20 cellular contexts compared by ENCODE assay signal in genomic region chr10:78053201-78053868, GRCh38. TPM values are rescaled to one million over a fixed set of nuclear protein-coding genes. Genes with fewer than 3 reads are reported as not detected.
DNase-seq lines count a peak whose midpoint lies in the region; FAIRE-seq and TF ChIP-seq lines count a peak whose summit lies in the region.
"Had no signal": no experiment of that assay in that cellular context is flagged by ENCODE, and none has a peak within 500 bp of the region (broad histone marks: within the 10 kb centered on the region; RNA-seq: fewer than 3 reads in every experiment).

No MANE protein-coding gene starts in this region.

- H3K4me3 Mint-ChIP-seq in activated CD4-positive, alpha-beta T cell treated with anti-CD3 and anti-CD28 coated beads, Interleukin-2, amount 10 ng/mL, durations not matched to agents 24 days and 14 days, result no peak overlapping the region
- no peak overlapping the region for H3K4me3 Mint-ChIP-seq in activated T-helper 1 cell treated with anti-CD3 and anti-CD28 coated beads, Interleukin-12 subunit alpha, Interleukin-12 subunit beta, Interleukin-2, Interleukin-4 antibody, amounts not matched to agents 30 ng/mL and 10 ng/mL and 1 ng/mL, durations not matched to agents 14 hours and 24 hours and 36 hours
- H3K4me3 Mint-ChIP-seq: activated CD8-positive, alpha-beta T cell treated with anti-CD3 and anti-CD28 coated beads, Interleukin-2, amount 10 ng/mL, durations not matched to agents 7 days and 5 days; naive B cell had no signal

- FAIRE-seq in bronchial epithelial cell (lab: Jason Lieb, UNC), result no peak
- FAIRE-seq: colon, D721Med, TTC549 had no signal

- no peaks in the 10 kb centered on the region for H3K27me3 ChIP-seq in bronchial epithelial cell (ENCODE audit: control insufficient read depth, insufficient read depth, low read length)
- H3K27me3 ChIP-seq: suprapubic skin had no signal

- H3K4me1 Mint-ChIP-seq in activated CD4-positive, alpha-beta T cell treated with anti-CD3 and anti-CD28 coated beads, Interleukin-2, amount 10 ng/mL, durations not matched to agents 24 days and 14 days, result peaks cover 3% of the 10 kb centered on the region
- H3K4me1 Mint-ChIP-seq in activated T-helper 1 cell treated with anti-CD3 and anti-CD28 coated beads, Interleukin-12 subunit alpha, Interleukin-12 subunit beta, Interleukin-2, Interleukin-4 antibody, amounts not matched to agents 30 ng/mL and 10 ng/mL and 1 ng/mL, durations not matched to agents 14 hours and 24 hours and 36 hours (ENCODE audit: low read depth), result no peaks in the 10 kb centered on the region

- no peak overlapping the region for H3K4me3 ChIP-seq in bronchial epithelial cell (ENCODE audit: low read depth, low read length)
- H3K4me3 ChIP-seq: left ventricle myocardium inferior, psoas muscle, suprapubic skin had no signal

- H3K27me3 Mint-ChIP-seq in activated CD4-positive, alpha-beta T cell treated with anti-CD3 and anti-CD28 coated beads, Interleukin-2, amount 10 ng/mL, durations not matched to agents 24 days and 14 days, result no peaks in the 10 kb centered on the region
- no peaks in the 10 kb centered on the region for H3K27me3 Mint-ChIP-seq in activated T-helper 1 cell treated with anti-CD3 and anti-CD28 coated beads, Interleukin-12 subunit alpha, Interleukin-12 subunit beta, Interleukin-2, Interleukin-4 antibody, amounts not matched to agents 30 ng/mL and 10 ng/mL and 1 ng/mL, durations not matched to agents 14 hours and 24 hours and 36 hours (ENCODE audit: insufficient read depth)
- H3K27me3 Mint-ChIP-seq: naive B cell had no signal

- TF ChIP-seq CTCF in bronchial epithelial cell (IDR thresholded peaks at IDR 0.05; ENCODE audit: insufficient read depth, low read length, severe bottlenecking), result no peak

- H3K36me3 ChIP-seq in bronchial epithelial cell (ENCODE audit: control insufficient read depth, insufficient read depth, low read length), result no peaks in the 10 kb centered on the region
- H3K36me3 ChIP-seq: left ventricle myocardium inferior, suprapubic skin had no signal

- peak; percentile 87 for DNase-seq in AG08395 (ENCODE audit: low spot score)
- DNase-seq in HCEC 1CT, result peak; percentile 94
- DNase-seq in bronchial epithelial cell (ENCODE audit: low read depth), result peak; percentile 22
- DNase-seq in hepatic stellate cell (ENCODE audit: low spot score), result peak; percentile 83
- DNase-seq in anterior cingulate cortex (lab: John Stamatoyannopoulos, UW), result no peak
- no peak for DNase-seq in CD1c-positive myeloid dendritic cell (ENCODE audit: extremely low spot score)
- no peak for DNase-seq in activated CD4-positive, alpha-beta T cell treated with anti-CD3 and anti-CD28 coated beads, Interleukin-2, amount 10 ng/mL, durations not matched to agents 24 days and 14 days
- DNase-seq in activated T-helper 1 cell treated with anti-CD3 and anti-CD28 coated beads, Interleukin-12 subunit alpha, Interleukin-12 subunit beta, Interleukin-2, Interleukin-4 antibody, amounts not matched to agents 30 ng/mL and 10 ng/mL and 1 ng/mL, durations not matched to agents 14 hours and 24 hours and 36 hours (ENCODE audit: low spot score), result no peak
- DNase-seq: activated CD8-positive, alpha-beta T cell treated with anti-CD3 and anti-CD28 coated beads, Interleukin-2, amount 10 ng/mL, durations not matched to agents 7 days and 5 days; erythroblast; left ventricle myocardium inferior; MV-4-11; naive B cell; NK-92 treated with Interleukin-12 subunit alpha and Interleukin-12 subunit beta, amount 100 ng/mL, for 24 hours; psoas muscle; SHP77 treated with DMSO at 0.1 percent for 48 hours had no signal

- H3K36me3 Mint-ChIP-seq in activated CD4-positive, alpha-beta T cell treated with anti-CD3 and anti-CD28 coated beads, Interleukin-2, amount 10 ng/mL, durations not matched to agents 24 days and 14 days (ENCODE audit: low read depth), result no peaks in the 10 kb centered on the region
- H3K36me3 Mint-ChIP-seq in activated T-helper 1 cell treated with anti-CD3 and anti-CD28 coated beads, Interleukin-12 subunit alpha, Interleukin-12 subunit beta, Interleukin-2, Interleukin-4 antibody, amounts not matched to agents 30 ng/mL and 10 ng/mL and 1 ng/mL, durations not matched to agents 14 hours and 24 hours and 36 hours (ENCODE audit: low read depth), result no peaks in the 10 kb centered on the region

- no peak overlapping the region for H3K27ac Mint-ChIP-seq in activated CD4-positive, alpha-beta T cell treated with anti-CD3 and anti-CD28 coated beads, Interleukin-2, amount 10 ng/mL, durations not matched to agents 24 days and 14 days
- H3K27ac Mint-ChIP-seq in activated T-helper 1 cell treated with anti-CD3 and anti-CD28 coated beads, Interleukin-12 subunit alpha, Interleukin-12 subunit beta, Interleukin-2, Interleukin-4 antibody, amounts not matched to agents 30 ng/mL and 10 ng/mL and 1 ng/mL, durations not matched to agents 14 hours and 24 hours and 36 hours, result no peak overlapping the region
- H3K27ac Mint-ChIP-seq: activated CD8-positive, alpha-beta T cell treated with anti-CD3 and anti-CD28 coated beads, Interleukin-2, amount 10 ng/mL, durations not matched to agents 7 days and 5 days had no signal

- no peaks in the 10 kb centered on the region for H3K9me3 Mint-ChIP-seq in activated CD4-positive, alpha-beta T cell treated with anti-CD3 and anti-CD28 coated beads, Interleukin-2, amount 10 ng/mL, durations not matched to agents 24 days and 14 days
- no peaks in the 10 kb centered on the region for H3K9me3 Mint-ChIP-seq in activated T-helper 1 cell treated with anti-CD3 and anti-CD28 coated beads, Interleukin-12 subunit alpha, Interleukin-12 subunit beta, Interleukin-2, Interleukin-4 antibody, amounts not matched to agents 30 ng/mL and 10 ng/mL and 1 ng/mL, durations not matched to agents 14 hours and 24 hours and 36 hours
- H3K9me3 Mint-ChIP-seq: naive B cell had no signal

- intact Hi-C loops in activated CD4-positive, alpha-beta T cell treated with anti-CD3 and anti-CD28 coated beads, Interleukin-2, amount 10 ng/mL, durations not matched to agents 24 days and 14 days (cut with micrococcal nuclease), result no loop called here
- intact Hi-C loops in activated T-helper 1 cell treated with anti-CD3 and anti-CD28 coated beads, Interleukin-12 subunit alpha, Interleukin-12 subunit beta, Interleukin-2, Interleukin-4 antibody, amounts not matched to agents 30 ng/mL and 10 ng/mL and 1 ng/mL, durations not matched to agents 14 hours and 24 hours and 36 hours (cut with micrococcal nuclease), result no loop called here

RNA-seq across cellular contexts. Expression of gene RPS24, which starts 19.7 kb away (rescaled TPM):
- total RNA-seq in bronchial epithelial cell, result 2,740 and 5,046 TPM in 2 replicates
- total RNA-seq in activated CD4-positive, alpha-beta T cell treated with anti-CD3 and anti-CD28 coated beads, Interleukin-2, amount 10 ng/mL, durations not matched to agents 24 days and 14 days, result 1,816 and 1,818 TPM in 2 replicates
- 1,627 and 1,651 TPM in 2 replicates for total RNA-seq in activated T-helper 1 cell treated with anti-CD3 and anti-CD28 coated beads, Interleukin-12 subunit alpha, Interleukin-12 subunit beta, Interleukin-2, Interleukin-4 antibody, amounts not matched to agents 30 ng/mL and 10 ng/mL and 1 ng/mL, durations not matched to agents 14 hours and 24 hours and 36 hours

RNA-seq across cellular contexts. Expression of gene POLR3A, which starts 24.0 kb away (rescaled TPM):
- total RNA-seq in bronchial epithelial cell, result 13.7 and 14.7 TPM in 2 replicates
- total RNA-seq in activated CD4-positive, alpha-beta T cell treated with anti-CD3 and anti-CD28 coated beads, Interleukin-2, amount 10 ng/mL, durations not matched to agents 24 days and 14 days, result 27.8 and 28.7 TPM in 2 replicates
- total RNA-seq in activated T-helper 1 cell treated with anti-CD3 and anti-CD28 coated beads, Interleukin-12 subunit alpha, Interleukin-12 subunit beta, Interleukin-2, Interleukin-4 antibody, amounts not matched to agents 30 ng/mL and 10 ng/mL and 1 ng/mL, durations not matched to agents 14 hours and 24 hours and 36 hours, result 29.5 and 30.8 TPM in 2 replicates

Comparison
In these comparisons a context has a peak if more than half of its experiments do, and no peak if none do; other contexts are left out.
1. DNase-seq: peak in AG08395 (single experiment), HCEC 1CT (single experiment), bronchial epithelial cell (single experiment) and hepatic stellate cell (single experiment); none in anterior cingulate cortex (0 of 58), CD1c-positive myeloid dendritic cell (single experiment), activated CD4-positive, alpha-beta T cell treated with anti-CD3 and anti-CD28 coated beads, Interleukin-2, amount 10 ng/mL, durations not matched to agents 24 days and 14 days (single experiment) and activated T-helper 1 cell treated with anti-CD3 and anti-CD28 coated beads, Interleukin-12 subunit alpha, Interleukin-12 subunit beta, Interleukin-2, Interleukin-4 antibody, amounts not matched to agents 30 ng/mL and 10 ng/mL and 1 ng/mL, durations not matched to agents 14 hours and 24 hours and 36 hours (single experiment).